In the genomic region with DNA sequence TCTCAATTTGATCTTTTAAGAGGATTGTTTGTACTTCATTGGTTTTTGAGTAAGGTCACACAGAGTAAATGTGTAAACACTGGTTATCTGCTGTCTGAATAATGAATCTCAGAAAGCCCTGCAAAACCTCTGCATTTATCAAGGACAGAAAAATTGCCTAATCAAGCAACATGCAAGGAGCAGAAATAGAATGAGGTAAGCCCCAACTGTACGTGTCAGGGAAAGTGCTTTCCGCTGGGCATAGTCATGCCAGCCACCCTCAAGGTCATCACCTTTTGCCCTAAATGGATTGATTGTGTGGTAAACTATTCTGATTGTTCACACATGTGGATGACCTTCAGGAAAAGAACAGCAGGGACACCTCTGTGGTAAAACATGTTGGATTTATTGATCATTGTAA, we compare ENCODE assay signal across 23 cellular contexts.
"Had no signal": no experiment of that assay in that cellular context is flagged by ENCODE, and none has a peak within 500 bp of the region (broad histone marks: within the 10 kb centered on the region; RNA-seq: fewer than 3 reads in every experiment).

No MANE protein-coding gene starts in this region.

- H3K4me3 Mint-ChIP-seq: natural killer cell; stimulated activated effector memory CD8-positive, alpha-beta T cell treated with anti-CD3 and anti-CD28 coated beads, Interleukin-12 subunit alpha, Interleukin-12 subunit beta, amount 100 ng/mL, for 72 hours had no signal

- H3K36me3 Mint-ChIP-seq: natural killer cell; stimulated activated effector memory CD8-positive, alpha-beta T cell treated with anti-CD3 and anti-CD28 coated beads, Interleukin-12 subunit alpha, Interleukin-12 subunit beta, amount 100 ng/mL, for 72 hours had no signal

- H3K4me1 ChIP-seq: esophagus muscularis mucosa, foreskin keratinocyte, gastroesophageal sphincter, heart left ventricle, lower lobe of right lung, stomach, thyroid gland, vagina had no signal

- H3K4me1 Mint-ChIP-seq: natural killer cell; stimulated activated effector memory CD8-positive, alpha-beta T cell treated with anti-CD3 and anti-CD28 coated beads, Interleukin-12 subunit alpha, Interleukin-12 subunit beta, amount 100 ng/mL, for 72 hours had no signal

- H3K27me3 ChIP-seq: esophagus muscularis mucosa, foreskin keratinocyte, gastroesophageal sphincter, heart left ventricle, ovary, stomach, thyroid gland, vagina had no signal

- H3K9me3 ChIP-seq: esophagus muscularis mucosa, gastroesophageal sphincter, heart left ventricle, lower lobe of right lung, ovary, stomach, thyroid gland, vagina had no signal

- ATAC-seq: foreskin keratinocyte; gastroesophageal sphincter; left cardiac atrium; left ventricle myocardium superior; lower lobe of right lung; natural killer cell; sciatic nerve; stimulated activated effector memory CD8-positive, alpha-beta T cell treated with anti-CD3 and anti-CD28 coated beads, Interleukin-12 subunit alpha, Interleukin-12 subunit beta, amount 100 ng/mL, for 72 hours had no signal

- H3K27ac ChIP-seq: coronary artery, esophagus muscularis mucosa, foreskin keratinocyte, gastroesophageal sphincter, heart left ventricle, lower lobe of right lung, ovary, stomach, thyroid gland, vagina had no signal

- H3K27ac Mint-ChIP-seq: natural killer cell; stimulated activated effector memory CD8-positive, alpha-beta T cell treated with anti-CD3 and anti-CD28 coated beads, Interleukin-12 subunit alpha, Interleukin-12 subunit beta, amount 100 ng/mL, for 72 hours had no signal

- DNase-seq: dermis blood vessel endothelial cell; effector memory CD4-positive, alpha-beta T cell; foreskin keratinocyte; heart left ventricle; hippocampal formation; left cardiac atrium; left ventricle myocardium superior; lower lobe of right lung; natural killer cell; occipital lobe; ovary; stimulated activated CD4-positive, alpha-beta T cell treated with anti-CD3 and anti-CD28 coated beads, Interleukin-2, amount 100 ng/mL, for 24 hours; stimulated activated CD4-positive, alpha-beta T cell treated with anti-CD3 and anti-CD28 coated beads, Interleukin-4, amount 100 ng/mL, for 24 hours; stimulated activated naive CD4-positive, alpha-beta T cell treated with Interleukin-2 at 50 U/mL for 16 hours; stomach; thyroid gland; trophoblast cell had no signal

- H3K36me3 ChIP-seq: esophagus muscularis mucosa, gastroesophageal sphincter, heart left ventricle, lower lobe of right lung, ovary, stomach, thyroid gland, vagina had no signal

- H3K4me3 ChIP-seq: coronary artery, esophagus muscularis mucosa, gastroesophageal sphincter, heart left ventricle, lower lobe of right lung, ovary, stomach, thyroid gland, vagina had no signal
